25 cellular contexts compared by ENCODE assay signal in genomic region chr4:62711575-62711974, GRCh38.
"Had no signal": no experiment of that assay in that cellular context is flagged by ENCODE, and none has a peak within 500 bp of the region (broad histone marks: within the 10 kb centered on the region; RNA-seq: fewer than 3 reads in every experiment).

No MANE protein-coding gene starts in this region.

- H3K27ac Mint-ChIP-seq: naive B cell; natural killer cell; nephron progenitor cell; neural progenitor cell; progenitor cell of endocrine pancreas; stimulated activated naive B cell treated with anti-CD40 and anti-IgM and Interleukin-4, amounts not matched to agents 10 μg/mL and 1 μg/mL and 100 μg/mL, for 72 hours had no signal

- DNase-seq: islet precursor cell; lower lobe of right lung; mammary epithelial cell; mesenchymal stem cell; naive B cell; natural killer cell; nephron progenitor cell; ovary; right lobe of liver; stimulated activated CD4-positive, alpha-beta T cell treated with anti-CD3 and anti-CD28 coated beads, Interleukin-12 subunit alpha, Interleukin-12 subunit beta, amount 100 ng/mL, for 4 hours; stimulated activated CD4-positive, alpha-beta T cell treated with anti-CD3 and anti-CD28 coated beads, Interleukin-15, amount 100 ng/mL, for 24 hours; stimulated activated CD4-positive, alpha-beta T cell treated with anti-CD3 and anti-CD28 coated beads, Interleukin-2, amount 100 ng/mL, for 24 hours; stimulated activated CD4-positive, alpha-beta T cell treated with anti-CD3 and anti-CD28 coated beads, Interleukin-4, amount 100 ng/mL, for 1 hour; stimulated activated naive B cell treated with anti-CD40 and anti-IgM and Interleukin-4, amounts not matched to agents 10 μg/mL and 1 μg/mL and 100 μg/mL, for 72 hours; stimulated activated naive CD8-positive, alpha-beta T cell treated with anti-CD3 and anti-CD28 coated beads, Interleukin-15, Interleukin-2, amounts not matched to agents 100 U/mL and 50 U/mL, for 24 hours; stomach; testis; thyroid gland; trophoblast cell; upper lobe of right lung had no signal

- H3K9ac ChIP-seq: neural progenitor cell had no signal

- H3K4me1 Mint-ChIP-seq: naive B cell; natural killer cell; nephron progenitor cell; neural progenitor cell; stimulated activated naive B cell treated with anti-CD40 and anti-IgM and Interleukin-4, amounts not matched to agents 10 μg/mL and 1 μg/mL and 100 μg/mL, for 72 hours had no signal

- H3K9me3 ChIP-seq: lower lobe of right lung, ovary, right atrium auricular region, right lobe of liver, stomach, testis, thyroid gland, upper lobe of right lung had no signal

- H3K36me3 ChIP-seq: lower lobe of right lung, neural progenitor cell, ovary, right atrium auricular region, right lobe of liver, stomach, thyroid gland, upper lobe of right lung had no signal

- H3K4me3 Mint-ChIP-seq: naive B cell; natural killer cell; nephron progenitor cell; neural progenitor cell; stimulated activated naive B cell treated with anti-CD40 and anti-IgM and Interleukin-4, amounts not matched to agents 10 μg/mL and 1 μg/mL and 100 μg/mL, for 72 hours had no signal

- H3K27me3 Mint-ChIP-seq: naive B cell; progenitor cell of endocrine pancreas; stimulated activated naive B cell treated with anti-CD40 and anti-IgM and Interleukin-4, amounts not matched to agents 10 μg/mL and 1 μg/mL and 100 μg/mL, for 72 hours had no signal

- H3K36me3 Mint-ChIP-seq: naive B cell; stimulated activated naive B cell treated with anti-CD40 and anti-IgM and Interleukin-4, amounts not matched to agents 10 μg/mL and 1 μg/mL and 100 μg/mL, for 72 hours had no signal

- H3K27ac ChIP-seq: lower lobe of right lung, neural progenitor cell, ovary, right atrium auricular region, right lobe of liver, stomach, testis, thyroid gland, upper lobe of right lung had no signal

- H3K4me2 ChIP-seq: neural progenitor cell had no signal

- H3K4me3 ChIP-seq: lower lobe of right lung, neural progenitor cell, ovary, right atrium auricular region, right lobe of liver, stomach, testis, thyroid gland, upper lobe of right lung had no signal

- ATAC-seq: left lobe of liver; lower lobe of right lung; natural killer cell; right lobe of liver; stimulated activated naive B cell treated with anti-CD40 and anti-IgM and Interleukin-4, amounts not matched to agents 10 μg/mL and 1 μg/mL and 100 μg/mL, for 72 hours; stimulated activated naive CD8-positive, alpha-beta T cell treated with anti-CD3 and anti-CD28 coated beads, Interleukin-15, Interleukin-2, amounts not matched to agents 100 U/mL and 50 U/mL, for 24 hours; upper lobe of right lung had no signal

- FAIRE-seq: urothelium cell line had no signal

- H3K4me1 ChIP-seq: lower lobe of right lung, neural progenitor cell, right atrium auricular region, right lobe of liver, stomach, testis, thyroid gland, upper lobe of right lung had no signal

- H3K27me3 ChIP-seq: neural progenitor cell, right atrium auricular region, right lobe of liver, stomach, testis, thyroid gland, upper lobe of right lung had no signal
